18 cellular contexts compared by ENCODE assay signal in genomic region chr3:189222927-189223706, GRCh38. TPM values are rescaled to one million over a fixed set of nuclear protein-coding genes. Genes with fewer than 3 reads are reported as not detected.
DNase-seq lines count a peak whose midpoint lies in the region; ATAC-seq and FAIRE-seq lines count a peak whose summit lies in the region.
"Had no signal": no experiment of that assay in that cellular context is flagged by ENCODE, and none has a peak within 500 bp of the region (broad histone marks: within the 10 kb centered on the region; RNA-seq: fewer than 3 reads in every experiment).

No MANE protein-coding gene starts in this region.

- H3K36me3 Mint-ChIP-seq in activated CD4-positive, alpha-beta T cell treated with anti-CD3 and anti-CD28 coated beads, Interleukin-2, amount 10 ng/mL, durations not matched to agents 24 days and 14 days (ENCODE audit: low read depth): no peaks in the 10 kb centered on the region
- H3K36me3 Mint-ChIP-seq in activated CD4-positive, alpha-beta T cell treated with anti-CD3 and anti-CD28 coated beads for 36 hours (ENCODE audit: low read depth): no peaks in the 10 kb centered on the region
- H3K36me3 Mint-ChIP-seq in activated naive CD8-positive, alpha-beta T cell treated with anti-CD3 and anti-CD28 coated beads for 36 hours: no peaks in the 10 kb centered on the region
- H3K36me3 Mint-ChIP-seq: CD4-positive, CD25-positive, alpha-beta regulatory T cell had no signal

- peak; percentile 34 for DNase-seq in activated CD4-positive, alpha-beta T cell treated with anti-CD3 and anti-CD28 coated beads, Interleukin-2, amount 10 ng/mL, durations not matched to agents 24 days and 14 days
- DNase-seq in activated CD4-positive, alpha-beta T cell treated with anti-CD3 and anti-CD28 coated beads for 36 hours: no peak
- DNase-seq in astrocyte of the hippocampus (ENCODE audit: low read depth, low spot score) (peak; percentile 7), NK-92 (lab: John Stamatoyannopoulos, UW; ENCODE audit: unreplicated experiment) (no peak), NCI-H2196 treated with DMSO at 0.1 percent for 48 hours (lab: John Stamatoyannopoulos, UW; ENCODE audit: unreplicated experiment) (no peak)
- DNase-seq in activated naive CD8-positive, alpha-beta T cell treated with anti-CD3 and anti-CD28 coated beads for 36 hours: no peak
- DNase-seq: AML-193; Calu3; CD4-positive, CD25-positive, alpha-beta regulatory T cell; H7; MG63; NCI-H446 treated with DMSO at 0.1 percent for 48 hours; NK-92 treated with Interleukin-12 subunit alpha and Interleukin-12 subunit beta, amount 100 ng/mL, for 24 hours; OCI-M1; RPMI8226 had no signal

- no peaks in the 10 kb centered on the region for H3K4me1 Mint-ChIP-seq in activated CD4-positive, alpha-beta T cell treated with anti-CD3 and anti-CD28 coated beads, Interleukin-2, amount 10 ng/mL, durations not matched to agents 24 days and 14 days
- no peaks in the 10 kb centered on the region for H3K4me1 Mint-ChIP-seq in activated CD4-positive, alpha-beta T cell treated with anti-CD3 and anti-CD28 coated beads for 36 hours
- H3K4me1 Mint-ChIP-seq in activated naive CD8-positive, alpha-beta T cell treated with anti-CD3 and anti-CD28 coated beads for 36 hours: no peaks in the 10 kb centered on the region
- H3K4me1 Mint-ChIP-seq: CD4-positive, CD25-positive, alpha-beta regulatory T cell had no signal

- peaks cover 7% of the 10 kb centered on the region for H3K27me3 Mint-ChIP-seq in activated CD4-positive, alpha-beta T cell treated with anti-CD3 and anti-CD28 coated beads, Interleukin-2, amount 10 ng/mL, durations not matched to agents 24 days and 14 days
- H3K27me3 Mint-ChIP-seq in activated CD4-positive, alpha-beta T cell treated with anti-CD3 and anti-CD28 coated beads for 36 hours: no peaks in the 10 kb centered on the region
- H3K27me3 Mint-ChIP-seq in activated naive CD8-positive, alpha-beta T cell treated with anti-CD3 and anti-CD28 coated beads for 36 hours: no peaks in the 10 kb centered on the region

- FAIRE-seq in islet of Langerhans (lab: Jason Lieb, UNC): peak; percentile 82
- FAIRE-seq: HepG2 had no signal

- no peak for ATAC-seq in activated CD4-positive, alpha-beta T cell treated with anti-CD3 and anti-CD28 coated beads for 36 hours
- ATAC-seq in GM21390 (IDR thresholded peaks at IDR 0.05; ENCODE audit: unreplicated experiment): no peak
- ATAC-seq: HepG2 had no signal

- no peak overlapping the region for H3K4me3 Mint-ChIP-seq in activated CD4-positive, alpha-beta T cell treated with anti-CD3 and anti-CD28 coated beads, Interleukin-2, amount 10 ng/mL, durations not matched to agents 24 days and 14 days
- H3K4me3 Mint-ChIP-seq in activated CD4-positive, alpha-beta T cell treated with anti-CD3 and anti-CD28 coated beads for 36 hours: no peak overlapping the region
- H3K4me3 Mint-ChIP-seq in activated naive CD8-positive, alpha-beta T cell treated with anti-CD3 and anti-CD28 coated beads for 36 hours: no peak overlapping the region
- H3K4me3 Mint-ChIP-seq: CD4-positive, CD25-positive, alpha-beta regulatory T cell had no signal

- POLR2A ChIA-PET in activated CD4-positive, alpha-beta T cell treated with anti-CD3 and anti-CD28 coated beads for 36 hours (lab: Charles Lee): no interaction called here

- CTCF ChIA-PET in activated CD4-positive, alpha-beta T cell treated with anti-CD3 and anti-CD28 coated beads for 36 hours (lab: Charles Lee): no interaction called here

- intact Hi-C loops in activated CD4-positive, alpha-beta T cell treated with anti-CD3 and anti-CD28 coated beads, Interleukin-2, amount 10 ng/mL, durations not matched to agents 24 days and 14 days (cut with micrococcal nuclease): no loop called here
- intact Hi-C loops in activated CD4-positive, alpha-beta T cell treated with anti-CD3 and anti-CD28 coated beads for 36 hours (cut with DNase I, micrococcal nuclease): no loop called here

- no peaks in the 10 kb centered on the region for H3K9me3 Mint-ChIP-seq in activated CD4-positive, alpha-beta T cell treated with anti-CD3 and anti-CD28 coated beads, Interleukin-2, amount 10 ng/mL, durations not matched to agents 24 days and 14 days
- H3K9me3 Mint-ChIP-seq in activated CD4-positive, alpha-beta T cell treated with anti-CD3 and anti-CD28 coated beads for 36 hours (ENCODE audit: low read depth): no peaks in the 10 kb centered on the region
- no peaks in the 10 kb centered on the region for H3K9me3 Mint-ChIP-seq in activated naive CD8-positive, alpha-beta T cell treated with anti-CD3 and anti-CD28 coated beads for 36 hours
- H3K9me3 Mint-ChIP-seq: CD4-positive, CD25-positive, alpha-beta regulatory T cell had no signal

- no peak overlapping the region for H3K27ac Mint-ChIP-seq in activated CD4-positive, alpha-beta T cell treated with anti-CD3 and anti-CD28 coated beads, Interleukin-2, amount 10 ng/mL, durations not matched to agents 24 days and 14 days
- H3K27ac Mint-ChIP-seq in activated CD4-positive, alpha-beta T cell treated with anti-CD3 and anti-CD28 coated beads for 36 hours: no peak overlapping the region
- no peak overlapping the region for H3K27ac Mint-ChIP-seq in activated naive CD8-positive, alpha-beta T cell treated with anti-CD3 and anti-CD28 coated beads for 36 hours
- H3K27ac Mint-ChIP-seq: CD4-positive, CD25-positive, alpha-beta regulatory T cell had no signal

RNA-seq across cellular contexts. Expression of gene TPRG1, which starts 51.3 kb away (rescaled TPM):
- 25.9 and 29.7 TPM in 2 replicates for total RNA-seq in activated CD4-positive, alpha-beta T cell treated with anti-CD3 and anti-CD28 coated beads, Interleukin-2, amount 10 ng/mL, durations not matched to agents 24 days and 14 days
- 10 to 100 TPM; 11.6 to 11.9 TPM for total RNA-seq in activated CD4-positive, alpha-beta T cell treated with anti-CD3 and anti-CD28 coated beads for 36 hours
- total RNA-seq in activated naive CD8-positive, alpha-beta T cell treated with anti-CD3 and anti-CD28 coated beads for 36 hours: 1 to 10 TPM; 1.1 TPM
- total RNA-seq: HepG2 had no signal

Comparison
In these comparisons a context has a peak if more than half of its experiments do, and no peak if none do; other contexts are left out.
1. DNase-seq: peak in activated CD4-positive, alpha-beta T cell treated with anti-CD3 and anti-CD28 coated beads, Interleukin-2, amount 10 ng/mL, durations not matched to agents 24 days and 14 days (single experiment) and astrocyte of the hippocampus (single experiment); none in activated CD4-positive, alpha-beta T cell treated with anti-CD3 and anti-CD28 coated beads for 36 hours (single experiment), NK-92 (single experiment), NCI-H2196 treated with DMSO at 0.1 percent for 48 hours (single experiment) and activated naive CD8-positive, alpha-beta T cell treated with anti-CD3 and anti-CD28 coated beads for 36 hours (single experiment).
2. RNA of gene TPRG1, which starts 51.3 kb away (total RNA-seq): 25.9 to 29.7 TPM in activated CD4-positive, alpha-beta T cell treated with anti-CD3 and anti-CD28 coated beads, Interleukin-2, amount 10 ng/mL, durations not matched to agents 24 days and 14 days and 11.6 to 11.9 TPM in activated CD4-positive, alpha-beta T cell treated with anti-CD3 and anti-CD28 coated beads for 36 hours; 1.1 TPM in activated naive CD8-positive, alpha-beta T cell treated with anti-CD3 and anti-CD28 coated beads for 36 hours; every median in the first group is over 4 times any median in the second.